Comparison of ENCODE assay signal across 22 cellular contexts in genomic region chr9:116095403-116095802, GRCh38. TPM values are rescaled to one million over a fixed set of nuclear protein-coding genes. Genes with fewer than 3 reads are reported as not detected.
DNase-seq lines count a peak whose midpoint lies in the region; ATAC-seq, FAIRE-seq and TF ChIP-seq lines count a peak whose summit lies in the region.
"Had no signal": no experiment of that assay in that cellular context is flagged by ENCODE, and none has a peak within 500 bp of the region (broad histone marks: within the 10 kb centered on the region; RNA-seq: fewer than 3 reads in every experiment).

No MANE protein-coding gene starts in this region.

- in situ Hi-C loops in GM13977 (cut with MboI; ENCODE audit: low pct_unique_long_range_greater_than_20kb, low sequenced_read_pairs, unreplicated experiment) = no loop called here

- no peak for FAIRE-seq in A549 (lab: Jason Lieb, UNC)
- FAIRE-seq: GM12892, GM19239, H1 had no signal

- POLR2A ChIA-PET in A549 (lab: Yijun Ruan, JAX) = no interaction called here

- H3K27me3 ChIP-seq in RWPE2 (ENCODE audit: insufficient read depth, poor library complexity, severe bottlenecking) = no peaks in the 10 kb centered on the region
- no peaks in the 10 kb centered on the region for H3K27me3 ChIP-seq in foreskin keratinocyte
- no peaks in the 10 kb centered on the region for H3K27me3 ChIP-seq in osteoblast (ENCODE audit: insufficient read depth, low read length)

- no peak for ATAC-seq in A549
- ATAC-seq in RWPE2 (ENCODE audit: low read depth) = no peak
- no peak for ATAC-seq in foreskin keratinocyte
- no peak for ATAC-seq in activated naive CD4-positive, alpha-beta T cell treated with anti-CD3 and anti-CD28 coated beads, Interleukin-2, amount 50 U/mL, for 72 hours
- ATAC-seq: HCT116 had no signal

- peaks cover 9% of the 10 kb centered on the region for H3K4me1 Mint-ChIP-seq in nephron progenitor cell
- H3K4me1 Mint-ChIP-seq: CD4-positive, alpha-beta memory T cell had no signal

- no peaks in the 10 kb centered on the region for H3K79me2 ChIP-seq in osteoblast (ENCODE audit: insufficient read depth, low read length)

- no peaks in the 10 kb centered on the region for H4K20me1 ChIP-seq in osteoblast (ENCODE audit: insufficient read depth, low read length)

- TF ChIP-seq POLR2A in A549 (IDR thresholded peaks at IDR 0.05; ENCODE audit: low read length) = no peak

- no peak for TF ChIP-seq EP300 in A549 (IDR thresholded peaks at IDR 0.05)

- no peak overlapping the region for H3K4me3 ChIP-seq in A549
- no peak overlapping the region for H3K4me3 ChIP-seq in RWPE2 (ENCODE audit: severe bottlenecking)
- H3K4me3 ChIP-seq in osteoblast (ENCODE audit: insufficient read depth, low read length) = no peak overlapping the region
- H3K4me3 ChIP-seq: GM23248 had no signal

- H3K36me3 Mint-ChIP-seq in activated naive CD4-positive, alpha-beta T cell treated with anti-CD3 and anti-CD28 coated beads, Interleukin-2, amount 50 U/mL, for 72 hours = no peaks in the 10 kb centered on the region
- H3K36me3 Mint-ChIP-seq in nephron progenitor cell (ENCODE audit: low read depth) = no peaks in the 10 kb centered on the region
- H3K36me3 Mint-ChIP-seq: CD4-positive, alpha-beta memory T cell had no signal

- peaks cover 6% of the 10 kb centered on the region for H3K27me3 Mint-ChIP-seq in nephron progenitor cell (ENCODE audit: low read depth, poor library complexity)
- H3K27me3 Mint-ChIP-seq: CD4-positive, alpha-beta memory T cell had no signal

- no peak for TF ChIP-seq RAD21 in A549 (conservative IDR thresholded peaks at IDR 0.05 in 1 of 2, IDR thresholded peaks at IDR 0.05 in 1 of 2)

- H3K36me3 ChIP-seq in RWPE2 (ENCODE audit: low read depth) (no peaks in the 10 kb centered on the region), osteoblast (ENCODE audit: insufficient read depth, low read length) (no peaks in the 10 kb centered on the region)

- TF ChIP-seq CTCF in A549 (IDR thresholded peaks at IDR 0.05) (no peak), RWPE2 (IDR thresholded peaks at IDR 0.05; ENCODE audit: poor library complexity, severe bottlenecking) (no peak), foreskin keratinocyte (conservative IDR thresholded peaks at IDR 0.05) (no peak), osteoblast (IDR thresholded peaks at IDR 0.05; ENCODE audit: extremely low read depth, low read depth, low read length) (no peak), GM13977 (IDR thresholded peaks at IDR 0.05; ENCODE audit: extremely low read depth, insufficient read depth, missing control alignments) (no peak), nephron progenitor cell (IDR thresholded peaks at IDR 0.05) (no peak)

- H3K4me1 ChIP-seq in A549 (peaks cover 28% of the 10 kb centered on the region), RWPE2 (ENCODE audit: insufficient read depth, poor library complexity, severe bottlenecking) (peaks cover 17% of the 10 kb centered on the region), foreskin keratinocyte (peaks cover 46% of the 10 kb centered on the region), osteoblast (ENCODE audit: insufficient read depth, low read length) (peaks cover 22% of the 10 kb centered on the region)

- no peak overlapping the region for H2AFZ ChIP-seq in osteoblast (ENCODE audit: low read length)
- H2AFZ ChIP-seq: GM23248 had no signal

- H3K4me3 Mint-ChIP-seq in nephron progenitor cell = no peak overlapping the region
- H3K4me3 Mint-ChIP-seq: CD4-positive, alpha-beta memory T cell; H9 had no signal

- H3K27ac ChIP-seq in A549 = peak overlapping the region; percentile 43 to 65
- H3K27ac ChIP-seq in RWPE2 (ENCODE audit: poor library complexity, severe bottlenecking) = peak overlapping the region; percentile 36
- H3K27ac ChIP-seq in foreskin keratinocyte = peak overlapping the region; percentile 64
- peak overlapping the region; percentile 31 for H3K27ac ChIP-seq in osteoblast (ENCODE audit: low read depth, low read length)
- H3K27ac ChIP-seq: 22Rv1, GM23248 had no signal

- 92% methylated on average over 2 of the region's 2 CpGs for WGBS in A549 (ENCODE audit: missing lambda C conversion rate)

- H3K4me2 ChIP-seq in A549 (peak overlapping the region; percentile 38), osteoblast (ENCODE audit: insufficient read depth, low read length) (no peak overlapping the region)

- DNase-seq in A549 (ENCODE audit: low read depth in 1 of 2, low spot score in 1 of 2) = no peak
- DNase-seq in RWPE2 (ENCODE audit: low spot score) = no peak
- DNase-seq in foreskin keratinocyte = peak in 1 of 2 donors; percentile 23
- DNase-seq in osteoblast (ENCODE audit: insufficient read length, low spot score, missing footprints) = no peak
- no peak for DNase-seq in activated naive CD4-positive, alpha-beta T cell treated with anti-CD3 and anti-CD28 coated beads, Interleukin-2, amount 50 U/mL, for 72 hours (ENCODE audit: low spot score in 2 of 2)
- no peak for DNase-seq in GM13977 (ENCODE audit: low spot score)
- DNase-seq in nephron progenitor cell = no peak
- DNase-seq in activated naive CD4-positive, alpha-beta T cell treated with Interleukin-2 at 50 U/mL for 16 hours = no peak
- DNase-seq: C1 segment of cervical spinal cord; Calu3; CD4-positive, alpha-beta memory T cell; COR-L47; DMS53; DMS79 treated with DMSO at 0.1 percent for 48 hours; GF-D8; H9 had no signal

- CTCF ChIA-PET in A549 (lab: Yijun Ruan, JAX) = no interaction called here

- H3K27ac Mint-ChIP-seq in activated naive CD4-positive, alpha-beta T cell treated with anti-CD3 and anti-CD28 coated beads, Interleukin-2, amount 50 U/mL, for 72 hours = no peak overlapping the region
- no peak overlapping the region for H3K27ac Mint-ChIP-seq in nephron progenitor cell
- H3K27ac Mint-ChIP-seq: CD4-positive, alpha-beta memory T cell; H9 had no signal

- H3K9me3 ChIP-seq in A549 (peaks cover 6% of the 10 kb centered on the region; the same call in 1 of the 3 replicates), RWPE2 (ENCODE audit: severe bottlenecking) (no peaks in the 10 kb centered on the region), osteoblast (ENCODE audit: low read depth, low read length) (no peaks in the 10 kb centered on the region)

- H3K9me3 Mint-ChIP-seq in activated naive CD4-positive, alpha-beta T cell treated with anti-CD3 and anti-CD28 coated beads, Interleukin-2, amount 50 U/mL, for 72 hours = peaks cover 13 to 17% of the 10 kb centered on the region in 2 donors
- peaks cover 5% of the 10 kb centered on the region for H3K9me3 Mint-ChIP-seq in nephron progenitor cell

TF ChIP-seq in A549, 52 proteins besides CTCF, POLR2A, EP300 and RAD21:
- no peak for TF ChIP-seq RCOR1 (IDR thresholded peaks at IDR 0.05; ENCODE audit: low read depth, low read length)
- peak; percentile 69 for TF ChIP-seq MAFK (IDR thresholded peaks at IDR 0.05; ENCODE audit: partially characterized antibody)
- peak in 1 of 2 experiments; percentile 35; a peak in 1 of 4 replicates for TF ChIP-seq CEBPB (IDR thresholded peaks at IDR 0.05)

RNA-seq across cellular contexts. Expression of gene PAPPA, which starts 58.2 kb away (rescaled TPM):
- polyA plus RNA-seq in A549 (2011; rRNA removed) (127 and 156 TPM in 2 replicates), A549 (2017; fragmentation: RNase III; extraction: RNeasy Plus Mini Kit Qiagen cat#74134 plus additional on column Dnase treatment) (36.8 to 41.2 TPM (median 40.0 TPM) in 3 replicates), foreskin keratinocyte (0.03 and 0.04 TPM in 2 replicates)
- polyA plus RNA-seq in A549 (2012; cell fraction: cytosol; rRNA removed) = 14.1 and 18.3 TPM in 2 replicates
- polyA plus RNA-seq in A549 (2012; cell fraction: nucleus; rRNA removed) = 35.2 and 39.7 TPM in 2 replicates
- polyA minus RNA-seq in A549 (2011; rRNA and poly(A)+ RNA removed) = 379 and 415 TPM in 2 replicates
- total RNA-seq in foreskin keratinocyte (0.25 and 0.44 TPM in 2 replicates), osteoblast (56.5 and 86.9 TPM in 2 replicates)
- under 1 TPM; 0.30 to 0.37 TPM for total RNA-seq in activated naive CD4-positive, alpha-beta T cell treated with anti-CD3 and anti-CD28 coated beads, Interleukin-2, amount 50 U/mL, for 72 hours
- total RNA-seq: Calu3; CD4-positive, alpha-beta memory T cell had no signal
- polyA plus RNA-seq: CD4-positive, alpha-beta memory T cell had no signal

Comparison
In these comparisons a context has a peak if more than half of its experiments do, and no peak if none do; other contexts are left out.
1. RNA of gene PAPPA, which starts 58.2 kb away (total RNA-seq): 56.5 to 86.9 TPM in osteoblast; 0.30 to 0.37 TPM in activated naive CD4-positive, alpha-beta T cell treated with anti-CD3 and anti-CD28 coated beads, Interleukin-2, amount 50 U/mL, for 72 hours and 0.25 to 0.44 TPM in foreskin keratinocyte; every median in the first group is over 10 times any median in the second.
2. Peak in every context shown above with its lines, with median percentiles within 50 percentile points of each other: H3K27ac ChIP-seq.